ENCODE assay signal across 17 cellular contexts in the genomic region with DNA sequence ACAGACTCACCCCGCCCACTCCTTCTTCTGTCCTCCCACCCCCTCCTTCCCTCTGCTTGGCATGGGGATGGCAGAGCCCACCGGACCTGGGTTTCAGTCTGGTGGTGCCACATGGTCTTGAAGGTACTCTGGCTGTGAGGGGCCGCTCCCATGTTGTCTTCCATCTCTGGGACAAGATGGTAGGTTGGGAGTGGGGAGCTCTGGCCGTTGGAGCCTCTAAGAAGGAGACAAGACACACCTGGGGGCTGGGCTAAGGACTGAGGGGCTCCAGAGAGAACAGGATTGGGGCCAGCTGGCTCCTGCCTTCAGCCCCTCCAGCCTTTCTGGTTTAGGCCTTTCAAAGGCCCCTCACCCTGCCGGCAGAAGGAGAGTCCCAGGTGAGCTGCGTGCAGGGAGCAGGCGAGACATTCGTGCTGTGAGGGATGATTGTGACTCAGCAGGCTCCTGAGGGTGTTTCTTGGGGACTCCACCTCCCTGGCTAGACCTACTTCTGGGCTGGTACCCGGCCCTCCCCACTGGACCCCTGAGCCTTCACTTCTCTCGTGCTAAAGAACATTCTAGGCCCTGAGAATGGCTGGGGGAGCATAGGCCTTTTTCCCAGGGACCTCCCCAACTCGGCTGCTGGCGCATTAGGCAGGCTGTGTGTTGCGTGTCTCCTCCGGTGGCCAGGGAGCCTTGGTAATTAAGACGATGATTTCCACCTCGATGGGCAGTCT.
"Had no signal": no experiment of that assay in that cellular context is flagged by ENCODE, and none has a peak within 500 bp of the region (broad histone marks: within the 10 kb centered on the region; RNA-seq: fewer than 3 reads in every experiment).

No MANE protein-coding gene starts in this region.

- H3K4me3 Mint-ChIP-seq: activated CD4-positive, alpha-beta memory T cell treated with anti-CD3 and anti-CD28 coated beads for 36 hours; activated CD4-positive, alpha-beta T cell treated with anti-CD3 and anti-CD28 coated beads for 36 hours; activated T-cell treated with anti-CD3 and anti-CD28 coated beads, Interleukin-2, amount 50 U/mL, for 24 hours; central memory CD8-positive, alpha-beta T cell had no signal

- H3K27ac Mint-ChIP-seq: activated CD4-positive, alpha-beta memory T cell treated with anti-CD3 and anti-CD28 coated beads for 36 hours; activated CD4-positive, alpha-beta T cell treated with anti-CD3 and anti-CD28 coated beads for 36 hours; activated T-cell treated with anti-CD3 and anti-CD28 coated beads, Interleukin-2, amount 50 U/mL, for 24 hours had no signal

- H3K36me3 ChIP-seq: adrenal gland, esophagus squamous epithelium, pancreas had no signal

- H3K36me3 Mint-ChIP-seq: activated CD4-positive, alpha-beta memory T cell treated with anti-CD3 and anti-CD28 coated beads for 36 hours had no signal

- H3K4me1 Mint-ChIP-seq: central memory CD8-positive, alpha-beta T cell had no signal

- H3K27me3 ChIP-seq: adrenal gland, esophagus squamous epithelium, pancreas had no signal

- DNase-seq: activated CD4-positive, alpha-beta memory T cell treated with anti-CD3 and anti-CD28 coated beads for 36 hours; activated CD4-positive, alpha-beta T cell treated with anti-CD3 and anti-CD28 coated beads for 36 hours; activated effector memory CD4-positive, alpha-beta T cell treated with Interleukin-2 at 50 U/mL for 16 hours; activated naive CD4-positive, alpha-beta T cell treated with anti-CD3 and anti-CD28 coated beads, Interleukin-2, amount 50 U/mL, for 16 hours; activated T-cell treated with anti-CD3 and anti-CD28 coated beads, Interleukin-2, amount 50 U/mL, for 24 hours; adrenal gland; cortex of kidney; effector CD4-positive, alpha-beta T cell; esophagus squamous epithelium; foreskin fibroblast; hypothalamus; stimulated activated CD4-positive, alpha-beta T cell treated with anti-CD3 and anti-CD28 coated beads, Interleukin-4, amount 100 ng/mL, for 24 hours; stimulated activated CD8-positive, alpha-beta memory T cell treated with anti-CD3 and anti-CD28 coated beads, Interleukin-4, amount 100 ng/mL, for 48 hours; stimulated activated naive CD4-positive, alpha-beta T cell treated with Interleukin-2 at 50 U/mL for 16 hours had no signal

- H3K4me3 ChIP-seq: adrenal gland, esophagus squamous epithelium, pancreas had no signal

- ATAC-seq: activated CD4-positive, alpha-beta T cell treated with anti-CD3 and anti-CD28 coated beads for 36 hours; SK-N-SH treated with all-trans-retinoic acid at 6 μM for 48 hours had no signal

- H3K9me3 ChIP-seq: adrenal gland, esophagus squamous epithelium, pancreas had no signal

- H3K27ac ChIP-seq: pancreas had no signal

- H3K9me3 Mint-ChIP-seq: activated CD4-positive, alpha-beta memory T cell treated with anti-CD3 and anti-CD28 coated beads for 36 hours; activated T-cell treated with anti-CD3 and anti-CD28 coated beads, Interleukin-2, amount 50 U/mL, for 24 hours; central memory CD8-positive, alpha-beta T cell had no signal
